In the genomic region with DNA sequence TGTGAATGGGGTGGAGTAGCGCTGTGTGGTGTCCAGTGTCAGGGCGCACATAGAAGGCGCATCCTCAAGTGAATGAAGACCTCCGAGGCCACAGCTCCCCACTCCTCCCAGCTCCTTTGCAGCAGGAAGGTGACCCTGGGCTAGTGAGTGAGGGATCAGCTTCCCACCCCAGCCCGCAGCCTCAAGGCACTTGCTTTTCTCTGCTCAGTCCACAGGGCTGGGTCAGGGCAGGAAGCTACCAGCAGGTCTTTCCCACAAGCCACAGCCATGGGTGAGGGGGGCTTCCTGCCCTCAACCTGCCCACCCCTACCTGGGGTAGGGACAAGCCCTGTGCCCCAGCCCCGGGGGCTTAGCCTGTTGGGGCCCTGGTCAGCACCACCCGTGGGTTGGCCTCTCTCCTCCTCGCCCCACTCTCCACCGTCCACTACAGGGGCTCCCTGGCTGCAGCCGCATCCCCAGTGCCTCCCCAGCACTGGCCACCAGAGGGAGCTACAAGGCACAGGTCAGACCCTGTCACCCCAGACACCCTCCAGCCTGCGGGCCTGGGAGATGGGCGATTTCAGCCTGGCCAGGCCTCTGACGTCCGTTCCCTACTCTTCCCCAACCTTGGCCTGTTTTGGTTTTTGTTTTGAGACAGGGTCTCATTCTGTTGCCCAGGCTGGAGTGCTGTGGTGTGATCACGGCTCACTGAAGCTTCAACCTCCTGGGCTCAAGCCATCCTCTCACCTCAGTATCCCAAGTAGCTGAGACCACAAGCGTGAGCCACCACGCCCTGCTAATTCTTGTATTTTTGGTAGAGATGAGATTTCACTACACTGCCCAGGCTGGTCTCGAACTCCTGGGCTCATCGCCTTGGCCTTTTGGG, we compare ENCODE assay signal across 1 cellular context.
TF ChIP-seq lines count a peak whose summit lies in the region.

No MANE protein-coding gene starts in this region.

TF ChIP-seq in HEK293, 187 proteins besides CTCF, POLR2A, EP300 and RAD21 (continues in another document):
- TF ChIP-seq, protein P1, sequence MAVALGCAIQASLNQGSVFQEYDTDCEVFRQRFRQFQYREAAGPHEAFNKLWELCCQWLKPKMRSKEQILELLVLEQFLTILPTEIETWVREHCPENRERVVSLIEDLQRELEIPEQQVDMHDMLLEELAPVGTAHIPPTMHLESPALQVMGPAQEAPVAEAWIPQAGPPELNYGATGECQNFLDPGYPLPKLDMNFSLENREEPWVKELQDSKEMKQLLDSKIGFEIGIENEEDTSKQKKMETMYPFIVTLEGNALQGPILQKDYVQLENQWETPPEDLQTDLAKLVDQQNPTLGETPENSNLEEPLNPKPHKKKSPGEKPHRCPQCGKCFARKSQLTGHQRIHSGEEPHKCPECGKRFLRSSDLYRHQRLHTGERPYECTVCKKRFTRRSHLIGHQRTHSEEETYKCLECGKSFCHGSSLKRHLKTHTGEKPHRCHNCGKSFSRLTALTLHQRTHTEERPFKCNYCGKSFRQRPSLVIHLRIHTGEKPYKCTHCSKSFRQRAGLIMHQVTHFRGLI (tag by site-specific recombination; IDR thresholded peaks at IDR 0.05), result no peak
- TF ChIP-seq ZNF76 (tag by site-specific recombination; IDR thresholded peaks at IDR 0.05; ENCODE audit: borderline replicate concordance, low read depth) (peak; percentile 33; the same call in 1 of the 2 replicates), ZNF501 (tag by site-specific recombination; IDR thresholded peaks at IDR 0.05) (no peak), ZNF169 (tag by site-specific recombination; IDR thresholded peaks at IDR 0.05) (no peak), SALL2 (tag by site-specific recombination; IDR thresholded peaks at IDR 0.05; ENCODE audit: borderline replicate concordance) (no peak), ZBTB48 (tag by site-specific recombination; IDR thresholded peaks at IDR 0.05) (peak; percentile 41; the same call in 1 of the 2 replicates), ZNF112 (tag by site-specific recombination; IDR thresholded peaks at IDR 0.05) (no peak), ZNF350 (tag by site-specific recombination; IDR thresholded peaks at IDR 0.05) (no peak), ZNF548 (tag by site-specific recombination; IDR thresholded peaks at IDR 0.05) (no peak), ZNF37A (tag by site-specific recombination; IDR thresholded peaks at IDR 0.05) (no peak), ZFP3 (tag by site-specific recombination; IDR thresholded peaks at IDR 0.05; ENCODE audit: low read depth) (no peak), ZNF391 (tag by site-specific recombination; IDR thresholded peaks at IDR 0.05; ENCODE audit: borderline replicate concordance, low read depth) (peak; percentile 54; the same call in 1 of the 2 replicates), ZNF654 (tag by site-specific recombination; IDR thresholded peaks at IDR 0.05; ENCODE audit: low read depth) (peak; percentile 27), ZFP37 (tag by site-specific recombination; IDR thresholded peaks at IDR 0.05) (0 out of 2 replicates have a peak, but pooled peaks have one; percentile 22), WT1 (tag by site-specific recombination; IDR thresholded peaks at IDR 0.05) (no peak), ZFHX2 (tag by site-specific recombination; conservative IDR thresholded peaks at IDR 0.05) (no peak), ZNF155 (tag by site-specific recombination; IDR thresholded peaks at IDR 0.05) (no peak), GLI4 (tag by site-specific recombination; IDR thresholded peaks at IDR 0.05) (no peak), ZBTB7A (tag by site-specific recombination; IDR thresholded peaks at IDR 0.05; ENCODE audit: low read depth) (peak; percentile 55), ZNF394 (tag by site-specific recombination; IDR thresholded peaks at IDR 0.05; ENCODE audit: borderline replicate concordance) (peak; percentile 19; the same call in 1 of the 2 replicates), ZNF473 (tag by site-specific recombination; IDR thresholded peaks at IDR 0.05) (no peak), SP7 (tag by site-specific recombination; IDR thresholded peaks at IDR 0.05) (0 out of 2 replicates have a peak, but pooled peaks have one; percentile 14), ZNF747 (tag by site-specific recombination; IDR thresholded peaks at IDR 0.05) (no peak), ZNF214 (tag by site-specific recombination; IDR thresholded peaks at IDR 0.05; ENCODE audit: borderline replicate concordance) (no peak), ZNF571 (tag by site-specific recombination; IDR thresholded peaks at IDR 0.05) (no peak), ZNF529 (tag by site-specific recombination; IDR thresholded peaks at IDR 0.05; ENCODE audit: insufficient replicate concordance) (no peak), ZNF785 (tag by site-specific recombination; IDR thresholded peaks at IDR 0.05) (no peak), ZNF768 (tag by site-specific recombination; IDR thresholded peaks at IDR 0.05) (no peak), ZNF48 (tag by site-specific recombination; IDR thresholded peaks at IDR 0.05) (no peak), YY2 (tag by site-specific recombination; IDR thresholded peaks at IDR 0.05) (no peak), ZNF776 (tag by site-specific recombination; IDR thresholded peaks at IDR 0.05; ENCODE audit: borderline replicate concordance) (no peak), ZNF623 (tag by site-specific recombination; IDR thresholded peaks at IDR 0.05) (no peak; the same call in 1 of the 2 replicates), ZNF202 (tag by site-specific recombination; IDR thresholded peaks at IDR 0.05; ENCODE audit: borderline replicate concordance) (no peak), BCL11A (tag by site-specific recombination; IDR thresholded peaks at IDR 0.05; ENCODE audit: low read depth) (peak; percentile 60; the same call in 1 of the 2 replicates), ZNF10 (tag by site-specific recombination; IDR thresholded peaks at IDR 0.05) (no peak)
- TF ChIP-seq, protein P2, sequence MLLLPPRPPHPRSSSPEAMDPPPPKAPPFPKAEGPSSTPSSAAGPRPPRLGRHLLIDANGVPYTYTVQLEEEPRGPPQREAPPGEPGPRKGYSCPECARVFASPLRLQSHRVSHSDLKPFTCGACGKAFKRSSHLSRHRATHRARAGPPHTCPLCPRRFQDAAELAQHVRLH (tag by site-specific recombination; IDR thresholded peaks at IDR 0.05), result no peak
- TF ChIP-seq, protein P3, sequence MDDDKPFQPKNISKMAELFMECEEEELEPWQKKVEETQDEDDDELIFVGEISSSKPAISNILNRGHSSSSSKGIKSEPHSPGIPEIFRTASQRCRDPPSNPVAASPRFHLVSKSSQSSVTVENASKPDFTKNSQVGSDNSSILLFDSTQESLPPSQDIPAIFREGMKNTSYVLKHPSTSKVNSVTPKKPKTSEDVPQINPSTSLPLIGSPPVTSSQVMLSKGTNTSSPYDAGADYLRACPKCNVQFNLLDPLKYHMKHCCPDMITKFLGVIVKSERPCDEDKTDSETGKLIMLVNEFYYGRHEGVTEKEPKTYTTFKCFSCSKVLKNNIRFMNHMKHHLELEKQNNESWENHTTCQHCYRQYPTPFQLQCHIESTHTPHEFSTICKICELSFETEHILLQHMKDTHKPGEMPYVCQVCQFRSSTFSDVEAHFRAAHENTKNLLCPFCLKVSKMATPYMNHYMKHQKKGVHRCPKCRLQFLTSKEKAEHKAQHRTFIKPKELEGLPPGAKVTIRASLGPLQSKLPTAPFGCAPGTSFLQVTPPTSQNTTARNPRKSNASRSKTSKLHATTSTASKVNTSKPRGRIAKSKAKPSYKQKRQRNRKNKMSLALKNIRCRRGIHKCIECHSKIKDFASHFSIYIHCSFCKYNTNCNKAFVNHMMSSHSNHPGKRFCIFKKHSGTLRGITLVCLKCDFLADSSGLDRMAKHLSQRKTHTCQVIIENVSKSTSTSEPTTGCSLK (tag by site-specific recombination; IDR thresholded peaks at IDR 0.05), result no peak
- TF ChIP-seq, protein P4, sequence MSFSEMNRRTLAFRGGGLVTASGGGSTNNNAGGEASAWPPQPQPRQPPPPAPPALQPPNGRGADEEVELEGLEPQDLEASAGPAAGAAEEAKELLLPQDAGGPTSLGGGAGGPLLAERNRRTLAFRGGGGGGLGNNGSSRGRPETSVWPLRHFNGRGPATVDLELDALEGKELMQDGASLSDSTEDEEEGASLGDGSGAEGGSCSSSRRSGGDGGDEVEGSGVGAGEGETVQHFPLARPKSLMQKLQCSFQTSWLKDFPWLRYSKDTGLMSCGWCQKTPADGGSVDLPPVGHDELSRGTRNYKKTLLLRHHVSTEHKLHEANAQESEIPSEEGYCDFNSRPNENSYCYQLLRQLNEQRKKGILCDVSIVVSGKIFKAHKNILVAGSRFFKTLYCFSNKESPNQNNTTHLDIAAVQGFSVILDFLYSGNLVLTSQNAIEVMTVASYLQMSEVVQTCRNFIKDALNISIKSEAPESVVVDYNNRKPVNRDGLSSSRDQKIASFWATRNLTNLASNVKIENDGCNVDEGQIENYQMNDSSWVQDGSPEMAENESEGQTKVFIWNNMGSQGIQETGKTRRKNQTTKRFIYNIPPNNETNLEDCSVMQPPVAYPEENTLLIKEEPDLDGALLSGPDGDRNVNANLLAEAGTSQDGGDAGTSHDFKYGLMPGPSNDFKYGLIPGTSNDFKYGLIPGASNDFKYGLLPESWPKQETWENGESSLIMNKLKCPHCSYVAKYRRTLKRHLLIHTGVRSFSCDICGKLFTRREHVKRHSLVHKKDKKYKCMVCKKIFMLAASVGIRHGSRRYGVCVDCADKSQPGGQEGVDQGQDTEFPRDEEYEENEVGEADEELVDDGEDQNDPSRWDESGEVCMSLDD (tag by site-specific recombination; IDR thresholded peaks at IDR 0.05), result peak; percentile 83
- TF ChIP-seq, protein P5, sequence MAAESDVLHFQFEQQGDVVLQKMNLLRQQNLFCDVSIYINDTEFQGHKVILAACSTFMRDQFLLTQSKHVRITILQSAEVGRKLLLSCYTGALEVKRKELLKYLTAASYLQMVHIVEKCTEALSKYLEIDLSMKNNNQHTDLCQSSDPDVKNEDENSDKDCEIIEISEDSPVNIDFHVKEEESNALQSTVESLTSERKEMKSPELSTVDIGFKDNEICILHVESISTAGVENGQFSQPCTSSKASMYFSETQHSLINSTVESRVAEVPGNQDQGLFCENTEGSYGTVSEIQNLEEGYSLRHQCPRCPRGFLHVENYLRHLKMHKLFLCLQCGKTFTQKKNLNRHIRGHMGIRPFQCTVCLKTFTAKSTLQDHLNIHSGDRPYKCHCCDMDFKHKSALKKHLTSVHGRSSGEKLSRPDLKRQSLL (tag by site-specific recombination; IDR thresholded peaks at IDR 0.05), result no peak
- TF ChIP-seq, protein P6, sequence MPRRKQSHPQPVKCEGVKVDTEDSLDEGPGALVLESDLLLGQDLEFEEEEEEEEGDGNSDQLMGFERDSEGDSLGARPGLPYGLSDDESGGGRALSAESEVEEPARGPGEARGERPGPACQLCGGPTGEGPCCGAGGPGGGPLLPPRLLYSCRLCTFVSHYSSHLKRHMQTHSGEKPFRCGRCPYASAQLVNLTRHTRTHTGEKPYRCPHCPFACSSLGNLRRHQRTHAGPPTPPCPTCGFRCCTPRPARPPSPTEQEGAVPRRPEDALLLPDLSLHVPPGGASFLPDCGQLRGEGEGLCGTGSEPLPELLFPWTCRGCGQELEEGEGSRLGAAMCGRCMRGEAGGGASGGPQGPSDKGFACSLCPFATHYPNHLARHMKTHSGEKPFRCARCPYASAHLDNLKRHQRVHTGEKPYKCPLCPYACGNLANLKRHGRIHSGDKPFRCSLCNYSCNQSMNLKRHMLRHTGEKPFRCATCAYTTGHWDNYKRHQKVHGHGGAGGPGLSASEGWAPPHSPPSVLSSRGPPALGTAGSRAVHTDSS (tag by site-specific recombination; IDR thresholded peaks at IDR 0.05), result no peak
- TF ChIP-seq, protein P7, sequence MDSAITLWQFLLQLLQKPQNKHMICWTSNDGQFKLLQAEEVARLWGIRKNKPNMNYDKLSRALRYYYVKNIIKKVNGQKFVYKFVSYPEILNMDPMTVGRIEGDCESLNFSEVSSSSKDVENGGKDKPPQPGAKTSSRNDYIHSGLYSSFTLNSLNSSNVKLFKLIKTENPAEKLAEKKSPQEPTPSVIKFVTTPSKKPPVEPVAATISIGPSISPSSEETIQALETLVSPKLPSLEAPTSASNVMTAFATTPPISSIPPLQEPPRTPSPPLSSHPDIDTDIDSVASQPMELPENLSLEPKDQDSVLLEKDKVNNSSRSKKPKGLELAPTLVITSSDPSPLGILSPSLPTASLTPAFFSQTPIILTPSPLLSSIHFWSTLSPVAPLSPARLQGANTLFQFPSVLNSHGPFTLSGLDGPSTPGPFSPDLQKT (IDR thresholded peaks at IDR 0.05; ENCODE audit: borderline replicate concordance, low read depth, low read length), result no peak
- TF ChIP-seq, protein P8, sequence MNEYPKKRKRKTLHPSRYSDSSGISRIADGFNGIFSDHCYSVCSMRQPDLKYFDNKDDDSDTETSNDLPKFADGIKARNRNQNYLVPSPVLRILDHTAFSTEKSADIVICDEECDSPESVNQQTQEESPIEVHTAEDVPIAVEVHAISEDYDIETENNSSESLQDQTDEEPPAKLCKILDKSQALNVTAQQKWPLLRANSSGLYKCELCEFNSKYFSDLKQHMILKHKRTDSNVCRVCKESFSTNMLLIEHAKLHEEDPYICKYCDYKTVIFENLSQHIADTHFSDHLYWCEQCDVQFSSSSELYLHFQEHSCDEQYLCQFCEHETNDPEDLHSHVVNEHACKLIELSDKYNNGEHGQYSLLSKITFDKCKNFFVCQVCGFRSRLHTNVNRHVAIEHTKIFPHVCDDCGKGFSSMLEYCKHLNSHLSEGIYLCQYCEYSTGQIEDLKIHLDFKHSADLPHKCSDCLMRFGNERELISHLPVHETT (tag by site-specific recombination; IDR thresholded peaks at IDR 0.05), result peak; percentile 50; the same call in 1 of the 2 replicates
- TF ChIP-seq, protein P9, sequence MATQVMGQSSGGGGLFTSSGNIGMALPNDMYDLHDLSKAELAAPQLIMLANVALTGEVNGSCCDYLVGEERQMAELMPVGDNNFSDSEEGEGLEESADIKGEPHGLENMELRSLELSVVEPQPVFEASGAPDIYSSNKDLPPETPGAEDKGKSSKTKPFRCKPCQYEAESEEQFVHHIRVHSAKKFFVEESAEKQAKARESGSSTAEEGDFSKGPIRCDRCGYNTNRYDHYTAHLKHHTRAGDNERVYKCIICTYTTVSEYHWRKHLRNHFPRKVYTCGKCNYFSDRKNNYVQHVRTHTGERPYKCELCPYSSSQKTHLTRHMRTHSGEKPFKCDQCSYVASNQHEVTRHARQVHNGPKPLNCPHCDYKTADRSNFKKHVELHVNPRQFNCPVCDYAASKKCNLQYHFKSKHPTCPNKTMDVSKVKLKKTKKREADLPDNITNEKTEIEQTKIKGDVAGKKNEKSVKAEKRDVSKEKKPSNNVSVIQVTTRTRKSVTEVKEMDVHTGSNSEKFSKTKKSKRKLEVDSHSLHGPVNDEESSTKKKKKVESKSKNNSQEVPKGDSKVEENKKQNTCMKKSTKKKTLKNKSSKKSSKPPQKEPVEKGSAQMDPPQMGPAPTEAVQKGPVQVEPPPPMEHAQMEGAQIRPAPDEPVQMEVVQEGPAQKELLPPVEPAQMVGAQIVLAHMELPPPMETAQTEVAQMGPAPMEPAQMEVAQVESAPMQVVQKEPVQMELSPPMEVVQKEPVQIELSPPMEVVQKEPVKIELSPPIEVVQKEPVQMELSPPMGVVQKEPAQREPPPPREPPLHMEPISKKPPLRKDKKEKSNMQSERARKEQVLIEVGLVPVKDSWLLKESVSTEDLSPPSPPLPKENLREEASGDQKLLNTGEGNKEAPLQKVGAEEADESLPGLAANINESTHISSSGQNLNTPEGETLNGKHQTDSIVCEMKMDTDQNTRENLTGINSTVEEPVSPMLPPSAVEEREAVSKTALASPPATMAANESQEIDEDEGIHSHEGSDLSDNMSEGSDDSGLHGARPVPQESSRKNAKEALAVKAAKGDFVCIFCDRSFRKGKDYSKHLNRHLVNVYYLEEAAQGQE (tag by site-specific recombination; IDR thresholded peaks at IDR 0.05), result 0 out of 2 replicates have a peak, but pooled peaks have one; percentile 12
